1 cellular context compared by ENCODE assay signal in genomic region chr17:64081802-64082799, GRCh38.
TF ChIP-seq lines count a peak whose summit lies in the region.

No MANE protein-coding gene starts in this region.

TF ChIP-seq in HepG2, 621 proteins besides CTCF, POLR2A, EP300 and RAD21 (continued from another document and continues in another):
- TF ChIP-seq DBP (CRISPR knock-in tag; IDR thresholded peaks at IDR 0.05; ENCODE audit: not compliant biosample characterization) (peak; percentile 44), USF2 (IDR thresholded peaks at IDR 0.05; ENCODE audit: low read depth, low read length) (peak; percentile 36; the same call in 1 of the 2 replicates), USF2 (CRISPR knock-in tag; IDR thresholded peaks at IDR 0.05; ENCODE audit: borderline replicate concordance) (peak; percentile 69; the same call in 1 of the 2 replicates), ZBTB20 (CRISPR knock-in tag; IDR thresholded peaks at IDR 0.05; ENCODE audit: borderline replicate concordance, low read depth) (peak; percentile 99; the same call in 1 of the 2 replicates), PAWR (CRISPR knock-in tag; IDR thresholded peaks at IDR 0.05; ENCODE audit: borderline replicate concordance) (no peak; the same call in 1 of the 2 replicates), TBX2 (CRISPR knock-in tag; IDR thresholded peaks at IDR 0.05; ENCODE audit: borderline replicate concordance) (peak; percentile 97), ZNF780A (CRISPR knock-in tag; IDR thresholded peaks at IDR 0.05) (no peak), ZNF605 (CRISPR knock-in tag; IDR thresholded peaks at IDR 0.05) (peak; percentile 72; the same call in 1 of the 2 replicates), POGZ (CRISPR knock-in tag; IDR thresholded peaks at IDR 0.05) (peak; percentile 66), ZNF607 (CRISPR knock-in tag; IDR thresholded peaks at IDR 0.05; ENCODE audit: borderline replicate concordance) (peak; percentile 93; the same call in 1 of the 2 replicates), RERE (CRISPR knock-in tag; IDR thresholded peaks at IDR 0.05; ENCODE audit: low read depth) (peak; percentile 88), ZNF556 (CRISPR knock-in tag; IDR thresholded peaks at IDR 0.05; ENCODE audit: borderline replicate concordance) (peak; percentile 69; the same call in 1 of the 2 replicates), ZNF644 (CRISPR knock-in tag; IDR thresholded peaks at IDR 0.05; ENCODE audit: low read depth) (peak; percentile 84), BCL6 (CRISPR knock-in tag; IDR thresholded peaks at IDR 0.05) (peak; percentile 99), ZNF18 (CRISPR knock-in tag; IDR thresholded peaks at IDR 0.05; ENCODE audit: insufficient replicate concordance) (peak; percentile 86), TAF15 (IDR thresholded peaks at IDR 0.05; ENCODE audit: low read depth, low read length, poor library complexity, severe bottlenecking) (no peak), ZBTB7A (CRISPR knock-in tag; IDR thresholded peaks at IDR 0.05) (no peak), ZNF703 (CRISPR knock-in tag; IDR thresholded peaks at IDR 0.05; ENCODE audit: borderline replicate concordance) (0 out of 2 replicates have a peak, but pooled peaks have one; percentile 42), ZNF234 (CRISPR knock-in tag; conservative IDR thresholded peaks at IDR 0.05) (no peak), ZFP36L2 (CRISPR knock-in tag; IDR thresholded peaks at IDR 0.05) (no peak), MED1 (CRISPR knock-in tag; IDR thresholded peaks at IDR 0.05) (peak; percentile 98), ATF3 (CRISPR knock-in tag; IDR thresholded peaks at IDR 0.05) (peak; percentile 78; the same call in 1 of the 2 replicates), MATR3 (CRISPR knock-in tag; IDR thresholded peaks at IDR 0.05) (no peak), MYC (CRISPR knock-in tag; IDR thresholded peaks at IDR 0.05; ENCODE audit: borderline replicate concordance) (peak; percentile 46; the same call in 1 of the 2 replicates), ATF2 (CRISPR knock-in tag; IDR thresholded peaks at IDR 0.05) (peak; percentile 72; the same call in 1 of the 2 replicates), AGO2 (optimal IDR thresholded peaks at IDR 0.05; ENCODE audit: low read depth, low read length) (no peak), KLF9 (CRISPR knock-in tag; IDR thresholded peaks at IDR 0.05; ENCODE audit: low read depth) (0 out of 2 replicates have a peak, but pooled peaks have one; percentile 80), MTA1 (CRISPR knock-in tag; IDR thresholded peaks at IDR 0.05; ENCODE audit: borderline replicate concordance) (no peak; the same call in 1 of the 2 replicates), CREM (IDR thresholded peaks at IDR 0.05) (peak; percentile 78), CREM (CRISPR knock-in tag; IDR thresholded peaks at IDR 0.05) (no peak), FOXC1 (CRISPR knock-in tag; IDR thresholded peaks at IDR 0.05; ENCODE audit: borderline replicate concordance) (no peak; the same call in 1 of the 2 replicates), FOXP1 (IDR thresholded peaks at IDR 0.05) (peak; percentile 99), FOXP1 (CRISPR knock-in tag; IDR thresholded peaks at IDR 0.05) (peak; percentile 100), ZNF569 (CRISPR knock-in tag; IDR thresholded peaks at IDR 0.05; ENCODE audit: borderline replicate concordance) (no peak), ZBTB14 (CRISPR knock-in tag; IDR thresholded peaks at IDR 0.05) (no peak), ZEB1 (IDR thresholded peaks at IDR 0.05; ENCODE audit: insufficient replicate concordance, low read depth) (peak; percentile 35), EHMT2 (IDR thresholded peaks at IDR 0.05; ENCODE audit: borderline replicate concordance, low read depth, low read length) (peak; percentile 24; the same call in 1 of the 2 replicates), POLR2G (IDR thresholded peaks at IDR 0.05; ENCODE audit: low read depth, low read length) (peak; percentile 68), PPARG (CRISPR knock-in tag; conservative IDR thresholded peaks at IDR 0.05) (peak; percentile 83; the same call in 1 of the 2 replicates), KLF13 (CRISPR knock-in tag; IDR thresholded peaks at IDR 0.05) (no peak), MNT (IDR thresholded peaks at IDR 0.05) (peak; percentile 85), DMAP1 (CRISPR knock-in tag; IDR thresholded peaks at IDR 0.05) (peak; percentile 66; the same call in 1 of the 2 replicates), SAP130 (CRISPR knock-in tag; IDR thresholded peaks at IDR 0.05; ENCODE audit: low read depth) (peak; percentile 97), GATA4 (IDR thresholded peaks at IDR 0.05; ENCODE audit: borderline replicate concordance, low read depth) (peak; percentile 89; the same call in 1 of the 2 replicates), DPF2 (CRISPR knock-in tag; IDR thresholded peaks at IDR 0.05; ENCODE audit: borderline replicate concordance, low read depth) (peak; percentile 93), ISL2 (CRISPR knock-in tag; IDR thresholded peaks at IDR 0.05) (peak; percentile 93), ZNF563 (CRISPR knock-in tag; IDR thresholded peaks at IDR 0.05) (no peak), ZNF512 (CRISPR knock-in tag; IDR thresholded peaks at IDR 0.05) (peak; percentile 87), ZSCAN29 (CRISPR knock-in tag; conservative IDR thresholded peaks at IDR 0.05) (peak; percentile 99), MTERF4 (CRISPR knock-in tag; IDR thresholded peaks at IDR 0.05) (peak; percentile 87; the same call in 1 of the 2 replicates)
